ENCODE assay signal across 11 cellular contexts in genomic region chr18:7953085-7953958, GRCh38.
A peak's percentile ranks its signal among the peaks of the same experiment; 100 is the strongest.
DNase-seq lines count a peak whose midpoint lies in the region; ATAC-seq and TF ChIP-seq lines count a peak whose summit lies in the region.
"Had no signal": no experiment of that assay in that cellular context is flagged by ENCODE, and none has a peak within 500 bp of the region (broad histone marks: within the 10 kb centered on the region; RNA-seq: fewer than 3 reads in every experiment).

No MANE protein-coding gene starts in this region.

- no peak for DNase-seq in colonic mucosa
- no peak for DNase-seq in stimulated activated naive CD4-positive, alpha-beta T cell treated with Interleukin-2 at 50 U/mL for 16 hours (lab: John Stamatoyannopoulos, UW)
- DNase-seq in left ventricle myocardium inferior = no peak
- DNase-seq in LoVo (ENCODE audit: low spot score) = no peak
- no peak for DNase-seq in NCI-H69 (lab: John Stamatoyannopoulos, UW)
- DNase-seq: NCI-H526; stimulated activated CD8-positive, alpha-beta memory T cell treated with anti-CD3 and anti-CD28 coated beads, Interleukin-4, amount 100 ng/mL, for 48 hours had no signal

- intact Hi-C loops in colonic mucosa (cut with DNase I) (no loop called here), left ventricle myocardium inferior (cut with micrococcal nuclease) (no loop called here)

- H3K9me3 ChIP-seq in colonic mucosa = no peaks in the 10 kb centered on the region
- H3K9me3 ChIP-seq in left ventricle myocardium inferior (replicated peaks) = no peaks in the 10 kb centered on the region

- H3K27me3 ChIP-seq in colonic mucosa (no peaks in the 10 kb centered on the region), left ventricle myocardium inferior (ENCODE audit: low read depth) (no peaks in the 10 kb centered on the region)

- H3K36me3 ChIP-seq in colonic mucosa = no peaks in the 10 kb centered on the region
- H3K36me3 ChIP-seq in left ventricle myocardium inferior = peaks cover 18% of the 10 kb centered on the region

- peak; percentile 97 for ATAC-seq in GM18858 (IDR thresholded peaks at IDR 0.05; ENCODE audit: unreplicated experiment)
- ATAC-seq in GM21367 (IDR thresholded peaks at IDR 0.05; ENCODE audit: unreplicated experiment) = peak; percentile 70
- ATAC-seq in HG03159 (IDR thresholded peaks at IDR 0.05; ENCODE audit: unreplicated experiment) = peak; percentile 83
- ATAC-seq: K562 had no signal

- no peak for TF ChIP-seq CTCF in colonic mucosa (IDR thresholded peaks at IDR 0.05)
- no peak for TF ChIP-seq CTCF in left ventricle myocardium inferior (IDR thresholded peaks at IDR 0.05; ENCODE audit: borderline replicate concordance)

- peak overlapping the region; percentile 2 for H3K27ac ChIP-seq in colonic mucosa
- H3K27ac ChIP-seq in left ventricle myocardium inferior (replicated peaks) = no peak overlapping the region

- H3K4me1 ChIP-seq in colonic mucosa (no peaks in the 10 kb centered on the region), left ventricle myocardium inferior (peaks cover 55% of the 10 kb centered on the region)

- no peak overlapping the region for H3K9ac ChIP-seq in colonic mucosa (ENCODE audit: low read depth in 2 of 2, low read length in 2 of 2)

- H3K4me3 ChIP-seq in colonic mucosa (no peak overlapping the region), left ventricle myocardium inferior (no peak overlapping the region)
- H3K4me3 ChIP-seq: K562 had no signal
